8 cellular contexts compared by ENCODE assay signal in the genomic region with DNA sequence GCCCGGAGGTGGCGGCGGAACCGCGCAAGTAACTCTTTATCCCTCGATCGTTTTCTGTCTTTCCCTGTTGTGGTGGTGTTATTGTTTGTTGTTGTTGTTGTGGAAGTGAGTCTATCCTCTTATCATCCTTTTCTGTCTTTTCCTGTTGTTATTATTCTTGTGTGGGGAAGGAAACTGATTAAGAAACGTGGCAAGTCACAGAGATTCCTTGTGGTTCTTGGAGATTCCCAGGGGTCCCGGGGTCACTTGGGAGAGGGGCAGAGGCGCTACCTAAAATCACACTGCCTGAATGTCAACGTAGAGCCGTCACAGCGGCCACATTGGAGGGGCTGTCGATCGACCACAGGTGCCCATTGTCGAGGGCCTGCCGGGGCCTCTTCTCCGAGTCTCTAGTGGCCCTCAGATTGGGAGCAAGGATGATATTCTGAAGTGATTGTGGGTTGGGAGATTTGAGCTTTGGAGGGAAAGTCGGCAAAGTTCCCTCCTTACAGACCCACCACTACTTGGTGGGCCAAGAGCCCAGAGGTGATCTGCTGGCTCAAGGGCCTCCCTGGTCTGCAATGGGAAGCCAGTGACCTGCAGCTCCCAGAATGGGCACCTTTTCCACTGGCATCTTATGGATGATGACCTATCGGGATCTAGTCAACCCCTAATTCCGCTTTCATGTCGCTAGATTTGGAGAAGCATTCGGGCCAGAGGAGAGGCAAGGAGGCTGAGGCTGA. TPM values are rescaled to one million over a fixed set of nuclear protein-coding genes. Genes with fewer than 3 reads are reported as not detected.
DNase-seq lines count a peak whose midpoint lies in the region; ATAC-seq and TF ChIP-seq lines count a peak whose summit lies in the region.

No MANE protein-coding gene starts in this region.

- peak overlapping the region; percentile 91 for H3K27ac ChIP-seq in rectal smooth muscle tissue (ENCODE audit: low read depth, low read length)

- POLR2A ChIA-PET in T-cell (lab: Charles Lee), result no interaction called here

- no peaks in the 10 kb centered on the region for H3K27me3 ChIP-seq in rectal smooth muscle tissue (ENCODE audit: control insufficient read depth, insufficient read depth, low read length)

- no peaks in the 10 kb centered on the region for H3K9me3 Mint-ChIP-seq in T-cell

- no peak for TF ChIP-seq CTCF in fibroblast of pulmonary artery (IDR thresholded peaks at IDR 0.05; ENCODE audit: low read length, missing control alignments)

- H3K4me3 Mint-ChIP-seq in T-cell, result peak overlapping the region; percentile 93 to 97 (median 94)

- no peaks in the 10 kb centered on the region for H3K27me3 Mint-ChIP-seq in T-cell

- CTCF ChIA-PET in T-cell (lab: Charles Lee), result interaction anchor here (0.6 to 5.2 kb wide), 3 partner anchors 119 to 1041 kb away, joined by 3 to 112 read pairs (median 31); a partner anchor contains a TSS

- H3K4me3 ChIP-seq in GM08714 (ENCODE audit: low read length) (peak overlapping the region; percentile 80), fibroblast of pulmonary artery (replicated peaks; ENCODE audit: low read depth, low read length) (peak overlapping the region; percentile 82), rectal smooth muscle tissue (ENCODE audit: low read length) (peak overlapping the region; percentile 82)

- peak overlapping the region; percentile 89 to 100 for H3K27ac Mint-ChIP-seq in T-cell

- DNase-seq in T-cell (peak in 1 of 34 experiments; percentile 10), fibroblast of pulmonary artery (ENCODE audit: low read depth) (peak; percentile 5), NCI-H1417 (lab: John Stamatoyannopoulos, UW) (no peak), COR-L47 (lab: John Stamatoyannopoulos, UW) (no peak)

- peaks cover 9% of the 10 kb centered on the region for H3K36me3 Mint-ChIP-seq in T-cell

- ATAC-seq in T-cell (replicated peaks in 1 of 4) (no peak), GM18498 (IDR thresholded peaks at IDR 0.05; ENCODE audit: unreplicated experiment) (no peak), HG03521 (IDR thresholded peaks at IDR 0.05; ENCODE audit: unreplicated experiment) (no peak)

- H3K4me1 Mint-ChIP-seq in T-cell, result peaks cover 64 to 65% (median 65%) of the 10 kb centered on the region in 3 donors

- H3K9ac ChIP-seq in rectal smooth muscle tissue (ENCODE audit: low read length), result peak overlapping the region; percentile 36

- no peaks in the 10 kb centered on the region for H3K36me3 ChIP-seq in rectal smooth muscle tissue (ENCODE audit: control insufficient read depth, insufficient read depth, low read length)

- H3K4me1 ChIP-seq in rectal smooth muscle tissue (ENCODE audit: control insufficient read depth, insufficient read depth, low read length), result peaks cover 12% of the 10 kb centered on the region

RNA-seq across cellular contexts. Expression of a gene that starts 0.8 kb away (rescaled TPM):
- total RNA-seq in T-cell, result 10 to 100 TPM; 46.9 to 70.2 (median 47.9) TPM
